ENCODE assay signal across 1 cellular context in the genomic region with DNA sequence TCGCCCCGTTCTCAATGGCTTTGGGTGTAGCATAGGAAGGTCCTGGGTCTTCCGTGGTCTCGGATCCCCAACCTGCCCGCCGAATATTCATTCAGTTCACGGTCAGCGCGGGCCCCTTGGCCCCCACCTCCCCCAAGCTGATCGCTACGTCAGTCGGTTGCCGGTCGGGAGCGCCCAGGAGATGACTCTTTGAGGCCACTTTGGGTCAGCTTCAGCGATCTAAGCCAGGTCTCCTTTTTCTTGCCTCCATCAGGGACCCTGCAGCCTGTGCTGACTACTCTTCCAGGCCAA.
TF ChIP-seq lines count a peak whose summit lies in the region.

No MANE protein-coding gene starts in this region.

TF ChIP-seq in endothelial cell of umbilical vein, 7 proteins besides CTCF, POLR2A, EP300 and RAD21:
- TF ChIP-seq GATA2 (IDR thresholded peaks at IDR 0.05; ENCODE audit: insufficient read depth, insufficient read length, low read depth, low read length) (no peak), POLR2AphosphoS5 (IDR thresholded peaks at IDR 0.05; ENCODE audit: insufficient read depth, low read depth, low read length) (no peak), EZH2 (IDR thresholded peaks at IDR 0.05; ENCODE audit: borderline replicate concordance, low read depth, low read length, severe bottlenecking) (no peak), FOS (IDR thresholded peaks at IDR 0.05; ENCODE audit: borderline replicate concordance, insufficient read depth, low read length) (no peak), MYC (IDR thresholded peaks at IDR 0.05; ENCODE audit: low read depth, low read length) (no peak), JUN (IDR thresholded peaks at IDR 0.05; ENCODE audit: borderline replicate concordance, insufficient read depth, insufficient read length, low read depth) (no peak)
- TF ChIP-seq, protein P1, sequence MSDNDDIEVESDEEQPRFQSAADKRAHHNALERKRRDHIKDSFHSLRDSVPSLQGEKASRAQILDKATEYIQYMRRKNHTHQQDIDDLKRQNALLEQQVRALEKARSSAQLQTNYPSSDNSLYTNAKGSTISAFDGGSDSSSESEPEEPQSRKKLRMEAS (IDR thresholded peaks at IDR 0.05; ENCODE audit: insufficient read depth, insufficient read length), result no peak
TF ChIP-seq in endothelial cell of umbilical vein: peak in this region for 0.
